Comparison of ENCODE assay signal across 13 cellular contexts in genomic region chr6:147384029-147384428, GRCh38.
DNase-seq lines count a peak whose midpoint lies in the region; ATAC-seq and TF ChIP-seq lines count a peak whose summit lies in the region.
"Had no signal": no experiment of that assay in that cellular context is flagged by ENCODE, and none has a peak within 500 bp of the region (broad histone marks: within the 10 kb centered on the region; RNA-seq: fewer than 3 reads in every experiment).

No MANE protein-coding gene starts in this region.

- WGBS in right lobe of liver (ENCODE audit: insufficient coverage, low coverage, low lambda C conversion rate, missing lambda C conversion rate) = 96% methylated on average over 2 of the region's 2 CpGs

- no peaks in the 10 kb centered on the region for H3K36me3 ChIP-seq in right lobe of liver

- no peaks in the 10 kb centered on the region for H3K9me3 ChIP-seq in right lobe of liver
- H3K9me3 ChIP-seq: esophagus squamous epithelium had no signal

- H3K27ac ChIP-seq in RWPE1 (no peak overlapping the region), right lobe of liver (no peak overlapping the region)
- H3K27ac ChIP-seq: esophagus squamous epithelium, heart left ventricle had no signal

- no peak for TF ChIP-seq POLR2A in right lobe of liver (IDR thresholded peaks at IDR 0.05)

- no peak overlapping the region for H3K4me3 ChIP-seq in right lobe of liver
- H3K4me3 ChIP-seq: esophagus squamous epithelium, heart left ventricle had no signal

- DNase-seq in DMS79 treated with DMSO at 0.1 percent for 48 hours (lab: John Stamatoyannopoulos, UW) (no peak), RWPE1 (ENCODE audit: low spot score) (no peak), right lobe of liver (no peak)
- DNase-seq: esophagus squamous epithelium, heart left ventricle, KBM-7, NCI-H1105 treated with DMSO at 0.1 percent for 48 hours, NCI-H774 had no signal

- CTCF ChIA-PET in RWPE1 (lab: Yijun Ruan, JAX) = no interaction called here

- intact Hi-C loops in right lobe of liver (cut with DNase I) = no loop called here

- POLR2A ChIA-PET in RWPE1 (lab: Yijun Ruan, JAX; ENCODE audit: low non-redundant PET) = no interaction called here

- no peak for TF ChIP-seq CTCF in RWPE1 (conservative IDR thresholded peaks at IDR 0.05; ENCODE audit: low read depth)
- TF ChIP-seq CTCF in right lobe of liver (IDR thresholded peaks at IDR 0.05) = no peak

- H3K27me3 ChIP-seq in right lobe of liver = no peaks in the 10 kb centered on the region
- H3K27me3 ChIP-seq: esophagus squamous epithelium, heart left ventricle had no signal

- ATAC-seq in GM18502 (IDR thresholded peaks at IDR 0.05; ENCODE audit: poor library complexity, unreplicated experiment) (peak; percentile 52), GM18868 (IDR thresholded peaks at IDR 0.05; ENCODE audit: unreplicated experiment) (peak; percentile 62), HG02610 (IDR thresholded peaks at IDR 0.05; ENCODE audit: unreplicated experiment) (peak; percentile 48), HG03469 (IDR thresholded peaks at IDR 0.05; ENCODE audit: unreplicated experiment) (peak; percentile 45), right lobe of liver (no peak), GM19023 (IDR thresholded peaks at IDR 0.05; ENCODE audit: unreplicated experiment) (no peak)
- ATAC-seq: heart left ventricle had no signal

- no peaks in the 10 kb centered on the region for H3K4me1 ChIP-seq in right lobe of liver
- H3K4me1 ChIP-seq: esophagus squamous epithelium, heart left ventricle had no signal

Comparison
In these comparisons a context has a peak if more than half of its experiments do, and no peak if none do; other contexts are left out.
1. ATAC-seq: peak in GM18502 (single experiment), GM18868 (single experiment), HG02610 (single experiment) and HG03469 (single experiment); none in right lobe of liver (0 of 4) and GM19023 (single experiment).